ENCODE assay signal across 8 cellular contexts in the genomic region with DNA sequence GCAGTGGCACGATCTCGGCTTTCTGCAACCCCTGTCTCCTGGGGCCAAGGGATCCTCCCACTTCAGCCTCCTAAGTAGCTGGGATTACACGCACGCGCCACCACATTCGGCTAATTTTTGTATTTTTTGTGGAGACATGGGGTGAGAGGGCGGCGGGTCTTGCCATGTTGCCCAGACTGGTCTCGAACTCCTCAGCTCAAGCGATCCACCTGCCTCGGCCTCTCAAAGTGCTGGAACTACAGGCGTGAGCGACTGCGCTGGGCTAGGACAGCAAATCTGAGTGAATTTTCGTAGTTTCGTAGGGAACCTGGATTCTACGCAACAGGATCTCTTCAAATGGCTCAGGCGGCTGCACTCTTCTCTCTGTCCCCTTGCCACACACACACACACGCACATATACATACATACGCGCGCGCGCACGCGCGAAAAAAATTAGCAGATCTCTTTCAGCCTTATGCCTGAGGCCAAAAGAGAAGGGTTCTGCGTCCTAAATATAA. TPM values are rescaled to one million over a fixed set of nuclear protein-coding genes. Genes with fewer than 3 reads are reported as not detected.
A peak's percentile ranks its signal among the peaks of the same experiment; 100 is the strongest.
DNase-seq lines count a peak whose midpoint lies in the region; ATAC-seq and TF ChIP-seq lines count a peak whose summit lies in the region.

No MANE protein-coding gene starts in this region.

- no peak overlapping the region for H2BK20ac ChIP-seq in H9 (ENCODE audit: low read depth, low read length, poor library complexity, severe bottlenecking)

- H3K27ac Mint-ChIP-seq in H9 = peak overlapping the region; percentile 92 to 97 (median 94)

- H4K91ac ChIP-seq in H9 (ENCODE audit: insufficient read length, low read depth, low read length) = no peak overlapping the region

- H3K79me2 ChIP-seq in H9 (ENCODE audit: insufficient read depth, low read length) = no peaks in the 10 kb centered on the region

- H4K5ac ChIP-seq in H9 (ENCODE audit: insufficient read length, low read depth, low read length) = no peak overlapping the region

- H3K23me2 ChIP-seq in H9 (ENCODE audit: insufficient read length, low read depth, low read length, poor library complexity, severe bottlenecking) = peaks cover 12% of the 10 kb centered on the region

- no peak overlapping the region for H2BK5ac ChIP-seq in H9 (ENCODE audit: insufficient read length, low read length)

- peaks cover 2 to 15% (median 14%) of the 10 kb centered on the region in 3 experiments; a peak in 6 of 7 replicates for H3K36me3 Mint-ChIP-seq in H9 (ENCODE audit: insufficient read depth in 1 of 3, low read depth in 3 of 3)

- WGBS in H9 (ENCODE audit: extremely low coverage, insufficient read length, low lambda C conversion rate) = no CpG with 5 or more reads among the region's 28 CpGs
- WGBS in esophagus, 2 donors = 60 to 61% methylated on average over 28 of the region's 28 CpGs
- 61 to 73% (median 69%) methylated on average over 28 of the region's 28 CpGs for WGBS in ovary, 3 donors

- no peak for TF ChIP-seq EP300 in ovary (IDR thresholded peaks at IDR 0.05)

- no peaks in the 10 kb centered on the region for H3K9me3 ChIP-seq in H9 (ENCODE audit: control insufficient read depth, low read depth, low read length)
- H3K9me3 ChIP-seq in Peyer's patch = no peaks in the 10 kb centered on the region
- H3K9me3 ChIP-seq in esophagus (ENCODE audit: control insufficient read depth in 2 of 2, insufficient read depth in 1 of 2, low read depth in 1 of 2, low read length in 1 of 2) = no peaks in the 10 kb centered on the region
- H3K9me3 ChIP-seq in ovary = no peaks in the 10 kb centered on the region

- H3K4me3 Mint-ChIP-seq in H9 = peak overlapping the region; percentile 46 to 95; a peak in 4 of 5 replicates

- peak overlapping the region; percentile 39 for H3K4me2 ChIP-seq in H9 (ENCODE audit: insufficient read depth, insufficient read length, low read length)

- intact Hi-C loops in ovary (cut with DNase I) = no loop called here

- no peak overlapping the region for H2BK12ac ChIP-seq in H9 (ENCODE audit: insufficient read length, low read depth, low read length)

- peaks cover 4% of the 10 kb centered on the region; the same call in 1 of the 2 replicates for H3K4me1 ChIP-seq in H9 (ENCODE audit: insufficient read depth, low read length)
- peaks cover 0 to 12% (median 9%) of the 10 kb centered on the region in 4 donors for H3K4me1 ChIP-seq in Peyer's patch
- peaks cover 5 to 14% of the 10 kb centered on the region in 2 donors for H3K4me1 ChIP-seq in esophagus (ENCODE audit: control insufficient read depth in 2 of 2, insufficient read depth in 2 of 2, low read length in 1 of 2)
- peaks cover 12% of the 10 kb centered on the region for H3K4me1 ChIP-seq in ovary (ENCODE audit: insufficient read depth)

- H3K4me3 ChIP-seq in Peyer's patch (peak overlapping the region; percentile 57 to 87 (median 73)), esophagus (ENCODE audit: low read depth in 1 of 2, low read length in 2 of 2) (peak overlapping the region; percentile 30 to 68), ovary (peak overlapping the region; percentile 38)

- H2AK5ac ChIP-seq in H9 (ENCODE audit: insufficient read length, low read length) = no peak overlapping the region

- H2AFZ ChIP-seq in H9 (ENCODE audit: low read length) = no peak overlapping the region

- peak overlapping the region; percentile 10 for H3K27ac ChIP-seq in H9 (ENCODE audit: insufficient read length, low read depth, low read length)
- H3K27ac ChIP-seq in Peyer's patch = peak overlapping the region in 3 of 4 donors; percentile 22 to 81 (median 62)
- H3K27ac ChIP-seq in esophagus (ENCODE audit: low read depth in 2 of 2, low read length in 1 of 2) = peak overlapping the region; percentile 53 to 69
- H3K27ac ChIP-seq in ovary = peak overlapping the region in 1 of 2 donors; percentile 58

- peak overlapping the region; percentile 48; the same call in 1 of the 2 replicates for H3K14ac ChIP-seq in H9 (ENCODE audit: insufficient read depth, low read length)

- no peak overlapping the region for H4K8ac ChIP-seq in H9 (replicated peaks; ENCODE audit: insufficient read length, low read depth, low read length)

- TF ChIP-seq CTCF in H9 (conservative IDR thresholded peaks at IDR 0.05) (no peak), Peyer's patch (IDR thresholded peaks at IDR 0.05) (no peak), ovary (IDR thresholded peaks at IDR 0.05) (no peak)

- H3K56ac ChIP-seq in H9 (ENCODE audit: insufficient read length, low read depth, low read length) = no peak overlapping the region

- H4K20me1 ChIP-seq in H9 (ENCODE audit: control insufficient read depth, insufficient read depth, insufficient read length) = no peaks in the 10 kb centered on the region

- H3K79me1 ChIP-seq in H9 (ENCODE audit: insufficient read depth, low read depth, low read length, poor library complexity, severe bottlenecking) = no peaks in the 10 kb centered on the region

- ATAC-seq in GM21526 (IDR thresholded peaks at IDR 0.05; ENCODE audit: low FRiP score, unreplicated experiment) (no peak), GM21576 (IDR thresholded peaks at IDR 0.05; ENCODE audit: unreplicated experiment) (no peak)

- H3K9me3 Mint-ChIP-seq in H9 = no peaks in the 10 kb centered on the region

- no peak overlapping the region for H3K23ac ChIP-seq in H9 (ENCODE audit: insufficient read length, low read depth, low read length)

- H3K4ac ChIP-seq in H9 (ENCODE audit: low read depth, low read length) = no peak overlapping the region; the same call in 1 of the 2 replicates

- DNase-seq in H9 = peak; percentile 39
- DNase-seq in Peyer's patch = peak in 1 of 3 donors; percentile 54
- DNase-seq in ovary = peak; percentile 24 to 60 (median 54)
- DNase-seq in NCI-H446 treated with DMSO at 0.1 percent for 48 hours (lab: John Stamatoyannopoulos, UW) = no peak
- DNase-seq in stimulated activated CD8-positive, alpha-beta memory T cell treated with anti-CD3 and anti-CD28 coated beads, Interleukin-4, amount 100 ng/mL, for 48 hours = no peak

- no peak for TF ChIP-seq POLR2A in Peyer's patch (IDR thresholded peaks at IDR 0.05)
- no peak for TF ChIP-seq POLR2A in ovary (IDR thresholded peaks at IDR 0.05)

- no peaks in the 10 kb centered on the region for H3K27me3 Mint-ChIP-seq in H9 (ENCODE audit: low read depth)

- H2BK120ac ChIP-seq in H9 (ENCODE audit: low read depth, low read length, poor library complexity, severe bottlenecking) = no peak overlapping the region

- peaks cover 28 to 49% of the 10 kb centered on the region in 2 experiments for H3K4me1 Mint-ChIP-seq in H9

- H3K36me3 ChIP-seq in Peyer's patch (no peaks in the 10 kb centered on the region), esophagus (ENCODE audit: control insufficient read depth in 2 of 2, insufficient read depth in 2 of 2, low read length in 1 of 2) (peaks cover 0 to 2% of the 10 kb centered on the region in 2 donors), ovary (no peaks in the 10 kb centered on the region)

- H2BK15ac ChIP-seq in H9 (ENCODE audit: low read depth, low read length) = no peak overlapping the region

- H3K27me3 ChIP-seq in H9 (ENCODE audit: insufficient read depth, low read length) (no peaks in the 10 kb centered on the region), Peyer's patch (no peaks in the 10 kb centered on the region), esophagus (ENCODE audit: control insufficient read depth in 1 of 2, insufficient read depth in 2 of 2, low read length in 2 of 2) (no peaks in the 10 kb centered on the region), ovary (no peaks in the 10 kb centered on the region)

- H3K9ac ChIP-seq in H9 (ENCODE audit: extremely low read depth, insufficient read length, low read length) = peak overlapping the region; percentile 52

- H3K18ac ChIP-seq in H9 (ENCODE audit: insufficient read length, low read depth, low read length) = peak overlapping the region; percentile 92

- H3T11ph ChIP-seq in H9 (ENCODE audit: low read length) = no peak overlapping the region

RNA-seq across cellular contexts. Expression of a gene that starts 0.4 kb away (rescaled TPM):
- total RNA-seq in H9 (2021) (11.4 and 11.9 TPM in 2 replicates), Peyer's patch (1 to 10 TPM in 3 of 4 donors, not detected in 1; 1.9 to 6.6 (median 2.8) TPM), ovary (10 to 100 TPM; 10.6 to 22.3 (median 17.7) TPM)
- polyA plus RNA-seq in esophagus (10 to 100 TPM; 13.5 to 17.6 TPM), ovary (10 to 100 TPM; 25.5 to 29.9 TPM)

RNA-seq across cellular contexts. Expression of a gene that starts 0.7 kb away (rescaled TPM):
- total RNA-seq in H9 (2021) (38.0 and 42.8 TPM in 2 replicates), Peyer's patch (10 to 100 TPM; 18.4 to 49.5 (median 22.2) TPM), ovary (10 to 100 TPM; 19.0 to 39.9 (median 28.4) TPM)
- polyA plus RNA-seq in esophagus (10 to 100 TPM; 13.7 to 14.4 TPM), ovary (10 to 100 TPM; 16.8 to 37.7 TPM)

RNA-seq across cellular contexts. Expression of a gene that starts 19.9 kb away (rescaled TPM):
- total RNA-seq in H9 (2021) (24.1 and 25.4 TPM in 2 replicates), Peyer's patch (10 to 100 TPM; 10.7 to 28.8 (median 18.5) TPM), ovary (10 to 100 TPM; 11.6 to 25.8 (median 19.8) TPM)
- polyA plus RNA-seq in esophagus (1 to 10 TPM; 3.1 to 4.1 TPM), ovary (10 to 100 TPM in 1 of 2 donors, 1 to 10 TPM in 1; 5.4 to 10.5 TPM)

RNA-seq across cellular contexts. Expression of a gene that starts 20.4 kb away (rescaled TPM):
- total RNA-seq in H9 (2021) (16.3 and 19.7 TPM in 2 replicates), Peyer's patch (10 to 100 TPM in 3 of 4 donors, 1 to 10 TPM in 1; 6.6 to 21.9 (median 16.5) TPM), ovary (10 to 100 TPM; 11.5 to 22.4 (median 16.9) TPM)
- polyA plus RNA-seq in esophagus (10 to 100 TPM in 1 of 2 donors, 1 to 10 TPM in 1; 6.8 to 13.0 TPM), ovary (10 to 100 TPM in 1 of 2 donors, 1 to 10 TPM in 1; 8.6 to 16.6 TPM)

RNA-seq across cellular contexts. Expression of a gene that starts 35.9 kb away (rescaled TPM):
- 0.44 and 0.70 TPM in 2 replicates for total RNA-seq in H9 (2021)
- 1 to 10 TPM in 3 of 4 donors, not detected in 1; 1.2 to 2.7 (median 2.5) TPM for total RNA-seq in Peyer's patch
- under 1 TPM; 0.14 to 0.71 TPM for polyA plus RNA-seq in esophagus
- total RNA-seq in ovary = under 1 TPM; 0.10 to 0.73 (median 0.33) TPM
- polyA plus RNA-seq in ovary = under 1 TPM; 0.25 to 0.50 TPM

Comparison
In these comparisons a context has a peak if more than half of its experiments do, and no peak if none do; other contexts are left out.
1. DNase-seq: peak in H9 (single experiment) and ovary (5 of 5); none in NCI-H446 treated with DMSO at 0.1 percent for 48 hours (single experiment) and stimulated activated CD8-positive, alpha-beta memory T cell treated with anti-CD3 and anti-CD28 coated beads, Interleukin-4, amount 100 ng/mL, for 48 hours (single experiment).
2. Peak in every context shown above with its lines, with median percentiles within 50 percentile points of each other: H3K4me3 ChIP-seq.